Comparison of ENCODE assay signal across 1 cellular context in genomic region chrX:41429592-41429991, GRCh38.
TF ChIP-seq lines count a peak whose summit lies in the region.

No MANE protein-coding gene starts in this region.

TF ChIP-seq in HepG2, 621 proteins besides CTCF, POLR2A, EP300 and RAD21 (continued from another document):
- TF ChIP-seq ATF7 (IDR thresholded peaks at IDR 0.05) (peak; percentile 72), ATF7 (CRISPR knock-in tag; IDR thresholded peaks at IDR 0.05) (no peak)
TF ChIP-seq in HepG2: peak in this region for 1.
